Comparison of ENCODE assay signal across 15 cellular contexts in genomic region chr6:137820952-137821351, GRCh38. TPM values are rescaled to one million over a fixed set of nuclear protein-coding genes. Genes with fewer than 3 reads are reported as not detected.
A peak's percentile ranks its signal among the peaks of the same experiment; 100 is the strongest.
DNase-seq lines count a peak whose midpoint lies in the region; ATAC-seq, FAIRE-seq and TF ChIP-seq lines count a peak whose summit lies in the region.
"Had no signal": no experiment of that assay in that cellular context is flagged by ENCODE, and none has a peak within 500 bp of the region (broad histone marks: within the 10 kb centered on the region; RNA-seq: fewer than 3 reads in every experiment).

No MANE protein-coding gene starts in this region.

- H3K4me1 Mint-ChIP-seq in central memory CD8-positive, alpha-beta T cell, result peaks cover 67% of the 10 kb centered on the region

- no peaks in the 10 kb centered on the region for H3K79me2 ChIP-seq in ACC112 (ENCODE audit: control insufficient read depth, insufficient read depth, low read length, unreplicated experiment)

- no peak overlapping the region for H3K4me3 Mint-ChIP-seq in central memory CD8-positive, alpha-beta T cell
- H3K4me3 Mint-ChIP-seq: activated naive CD8-positive, alpha-beta T cell treated with anti-CD3 and anti-CD28 coated beads, Interleukin-2, amount 10 ng/mL, durations not matched to agents 7 days and 5 days had no signal

- H3K4me1 ChIP-seq in ACC112 (ENCODE audit: control insufficient read depth, insufficient read depth, low read length, unreplicated experiment) (peaks cover 42% of the 10 kb centered on the region), right lobe of liver (no peaks in the 10 kb centered on the region), spleen (peaks cover 14 to 71% (median 36%) of the 10 kb centered on the region in 6 donors)

- TF ChIP-seq CTCF in right lobe of liver (IDR thresholded peaks at IDR 0.05) (no peak), spleen (IDR thresholded peaks at IDR 0.05 in 8 of 11, conservative IDR thresholded peaks at IDR 0.05 in 3 of 11) (no peak)

- DNase-seq in GM12891 (ENCODE audit: insufficient read length, low spot score) (no peak), right lobe of liver (no peak), spleen (no peak), SW480 (ENCODE audit: low spot score) (no peak)
- no peak for DNase-seq in central memory CD8-positive, alpha-beta T cell (ENCODE audit: low spot score in 2 of 2)
- DNase-seq: activated CD8-positive, alpha-beta memory T cell treated with anti-CD3 and anti-CD28 coated beads, Interleukin-2, amount 50 U/mL, for 4 hours; activated naive CD8-positive, alpha-beta T cell treated with anti-CD3 and anti-CD28 coated beads, Interleukin-2, amount 10 ng/mL, durations not matched to agents 7 days and 5 days; AML-193; DND-41; esophagus squamous epithelium; ovary had no signal

- ATAC-seq in central memory CD8-positive, alpha-beta T cell (replicated peaks; ENCODE audit: extremely low read depth, poor library complexity, severe bottlenecking), result no peak
- peak; percentile 50 to 73 (median 56) for ATAC-seq in right lobe of liver
- no peak for ATAC-seq in GM21786 (IDR thresholded peaks at IDR 0.05; ENCODE audit: unreplicated experiment)
- no peak for ATAC-seq in GM18858 (IDR thresholded peaks at IDR 0.05; ENCODE audit: unreplicated experiment)

- H3K36me3 ChIP-seq in ACC112 (ENCODE audit: insufficient read depth, low read length) (no peaks in the 10 kb centered on the region), right lobe of liver (no peaks in the 10 kb centered on the region), spleen (no peaks in the 10 kb centered on the region)
- H3K36me3 ChIP-seq: esophagus squamous epithelium, ovary, SJSA1 had no signal

- no peak for TF ChIP-seq POLR2A in GM12891 (IDR thresholded peaks at IDR 0.05; ENCODE audit: low read depth, low read length)
- TF ChIP-seq POLR2A in right lobe of liver (IDR thresholded peaks at IDR 0.05), result no peak
- TF ChIP-seq POLR2A in spleen (IDR thresholded peaks at IDR 0.05), result no peak

- H3K36me3 Mint-ChIP-seq in central memory CD8-positive, alpha-beta T cell (ENCODE audit: insufficient read depth), result peaks cover 25% of the 10 kb centered on the region
- H3K36me3 Mint-ChIP-seq: activated naive CD8-positive, alpha-beta T cell treated with anti-CD3 and anti-CD28 coated beads, Interleukin-2, amount 10 ng/mL, durations not matched to agents 7 days and 5 days had no signal

- no peak overlapping the region for H2AFZ ChIP-seq in ACC112 (ENCODE audit: low read length, unreplicated experiment)

- peak overlapping the region; percentile 76 for H3K27ac ChIP-seq in ACC112 (ENCODE audit: low read depth, low read length)
- no peak overlapping the region for H3K27ac ChIP-seq in right lobe of liver
- H3K27ac ChIP-seq in spleen, result peak overlapping the region in 3 of 8 donors; percentile 50 to 77 (median 50)
- H3K27ac ChIP-seq: esophagus squamous epithelium, ovary, SJSA1 had no signal

- FAIRE-seq in GM12891 (lab: Jason Lieb, UNC), result peak; percentile 26

- 52% methylated on average over 1 of the region's 1 CpG for WGBS in right lobe of liver (ENCODE audit: insufficient coverage, low coverage, low lambda C conversion rate, missing lambda C conversion rate)
- 64 to 76% (median 73%) methylated on average over 1 of the region's 1 CpG for WGBS in spleen, 5 donors

- H3K9me3 ChIP-seq in right lobe of liver (no peaks in the 10 kb centered on the region), spleen (no peaks in the 10 kb centered on the region)
- H3K9me3 ChIP-seq: esophagus squamous epithelium, ovary, SJSA1 had no signal

- H3K27ac Mint-ChIP-seq in central memory CD8-positive, alpha-beta T cell (ENCODE audit: low read depth), result peak overlapping the region; percentile 94

- H3K27me3 Mint-ChIP-seq in central memory CD8-positive, alpha-beta T cell, result no peaks in the 10 kb centered on the region
- H3K27me3 Mint-ChIP-seq: activated naive CD8-positive, alpha-beta T cell treated with anti-CD3 and anti-CD28 coated beads, Interleukin-2, amount 10 ng/mL, durations not matched to agents 7 days and 5 days had no signal

- no peaks in the 10 kb centered on the region for H3K27me3 ChIP-seq in ACC112 (ENCODE audit: insufficient read depth, low read length)
- no peaks in the 10 kb centered on the region for H3K27me3 ChIP-seq in right lobe of liver
- H3K27me3 ChIP-seq in spleen (replicated peaks in 1 of 7), result no peaks in the 10 kb centered on the region
- H3K27me3 ChIP-seq: esophagus squamous epithelium, ovary, SJSA1 had no signal

- H3K9me3 Mint-ChIP-seq in central memory CD8-positive, alpha-beta T cell, result no peaks in the 10 kb centered on the region
- H3K9me3 Mint-ChIP-seq: activated naive CD8-positive, alpha-beta T cell treated with anti-CD3 and anti-CD28 coated beads, Interleukin-2, amount 10 ng/mL, durations not matched to agents 7 days and 5 days had no signal

- intact Hi-C loops in right lobe of liver (cut with DNase I), result no loop called here
- intact Hi-C loops in spleen (cut with DNase I; ENCODE audit: low total_unique reads), result no loop called here

- H3K4me3 ChIP-seq in ACC112 (ENCODE audit: low read depth, low read length) (0 out of 2 replicates have a peak overlapping the region, but pooled peaks have one; percentile 28), right lobe of liver (no peak overlapping the region), spleen (no peak overlapping the region)
- H3K4me3 ChIP-seq: esophagus squamous epithelium, ovary, SJSA1 had no signal

TF ChIP-seq in GM12891, 5 proteins besides CTCF, POLR2A, EP300 and RAD21:
- TF ChIP-seq POLR2AphosphoS5 (IDR thresholded peaks at IDR 0.05; ENCODE audit: low read depth, low read length) (no peak), TAF1 (IDR thresholded peaks at IDR 0.05; ENCODE audit: low read depth, low read length) (no peak), PAX5 (IDR thresholded peaks at IDR 0.05; ENCODE audit: insufficient read depth, low read length, severe bottlenecking) (no peak), SPI1 (IDR thresholded peaks at IDR 0.05; ENCODE audit: low read depth, low read length) (no peak), POU2F2 (IDR thresholded peaks at IDR 0.05; ENCODE audit: low read depth, low read length) (no peak)
TF ChIP-seq in GM12891: peak in this region for 0.

RNA-seq across cellular contexts. Expression of gene TNFAIP3, which starts 46.1 kb away (rescaled TPM):
- polyA plus RNA-seq in GM12891 (2012; ENCODE audit: low read depth, missing spikeins), result 120 TPM
- total RNA-seq in right lobe of liver (10 to 100 TPM in 5 of 6 experiments, 1 to 10 TPM in 1; 8.3 to 38.1 (median 13.6) TPM), spleen (100 to 1,000 TPM in 3 of 7 donors, 10 to 100 TPM in 4; 41.1 to 133 (median 69.0) TPM)
- 10 to 100 TPM; 23.2 to 31.9 (median 25.0) TPM for polyA plus RNA-seq in spleen

Comparison
In these comparisons a context has a peak if more than half of its experiments do, and no peak if none do; other contexts are left out.
1. ATAC-seq: peak in right lobe of liver (4 of 4); none in central memory CD8-positive, alpha-beta T cell (single experiment), GM21786 (single experiment) and GM18858 (single experiment).